Comparison of ENCODE assay signal across 19 cellular contexts in genomic region chr5:137617806-137618205, GRCh38.
DNase-seq lines count a peak whose midpoint lies in the region; TF ChIP-seq lines count a peak whose summit lies in the region.
"Had no signal": no experiment of that assay in that cellular context is flagged by ENCODE, and none has a peak within 500 bp of the region (broad histone marks: within the 10 kb centered on the region; RNA-seq: fewer than 3 reads in every experiment).

No MANE protein-coding gene starts in this region.

- H3K27ac ChIP-seq in dorsolateral prefrontal cortex: peak overlapping the region in 3 of 59 donors; percentile 6 to 82 (median 18)
- H3K27ac ChIP-seq: epithelial cell of prostate, uterus, WERI-Rb-1 had no signal

- no peaks in the 10 kb centered on the region for H3K27me3 ChIP-seq in dorsolateral prefrontal cortex
- H3K27me3 ChIP-seq: uterus had no signal

- H3K4me3 ChIP-seq in dorsolateral prefrontal cortex: no peak overlapping the region
- H3K4me3 ChIP-seq: uterus had no signal

- DNase-seq in AG08396 (ENCODE audit: low spot score) (peak; percentile 24), HS-5 (ENCODE audit: low read depth) (peak; percentile 35), astrocyte of the hippocampus (ENCODE audit: low read depth, low spot score) (peak; percentile 79), hepatic stellate cell (ENCODE audit: low spot score) (peak; percentile 60), dorsolateral prefrontal cortex (no peak), DMS79 treated with DMSO at 0.1 percent for 48 hours (lab: John Stamatoyannopoulos, UW) (no peak), NCI-H1436 treated with DMSO at 0.1 percent for 48 hours (lab: John Stamatoyannopoulos, UW) (no peak)
- no peak for DNase-seq in activated effector memory CD4-positive, alpha-beta T cell treated with Interleukin-2 at 50 U/mL for 16 hours
- DNase-seq: activated CD4-positive, alpha-beta memory T cell treated with anti-CD3 and anti-CD28 coated beads, Interleukin-2, amount 10 ng/mL, durations not matched to agents 7 days and 5 days; activated T-cell treated with anti-CD3 and anti-CD28 coated beads, Interleukin-2, amount 50 U/mL, for 72 hours; H9; kidney; NCI-H2081; right cardiac atrium; stimulated activated CD4-positive, alpha-beta T cell treated with anti-CD3 and anti-CD28 coated beads, Interleukin-1b, Interleukin-23, amount 100 ng/mL, for 48 hours; T-cell; uterus; WERI-Rb-1 had no signal

- no peak for TF ChIP-seq CTCF in dorsolateral prefrontal cortex (IDR thresholded peaks at IDR 0.05 in 54 of 56, conservative IDR thresholded peaks at IDR 0.05 in 2 of 56; ENCODE audit: low read depth in 1 of 56, partially characterized antibody in 56 of 56)

- intact Hi-C loops in dorsolateral prefrontal cortex (cut with DNase I): no loop called here

Comparison
In these comparisons a context has a peak if more than half of its experiments do, and no peak if none do; other contexts are left out.
1. DNase-seq: peak in AG08396 (single experiment), HS-5 (single experiment), astrocyte of the hippocampus (single experiment) and hepatic stellate cell (single experiment); none in dorsolateral prefrontal cortex (0 of 10), activated effector memory CD4-positive, alpha-beta T cell treated with Interleukin-2 at 50 U/mL for 16 hours (single experiment), DMS79 treated with DMSO at 0.1 percent for 48 hours (single experiment) and NCI-H1436 treated with DMSO at 0.1 percent for 48 hours (single experiment).